Comparison of ENCODE assay signal across 8 cellular contexts in the genomic region with DNA sequence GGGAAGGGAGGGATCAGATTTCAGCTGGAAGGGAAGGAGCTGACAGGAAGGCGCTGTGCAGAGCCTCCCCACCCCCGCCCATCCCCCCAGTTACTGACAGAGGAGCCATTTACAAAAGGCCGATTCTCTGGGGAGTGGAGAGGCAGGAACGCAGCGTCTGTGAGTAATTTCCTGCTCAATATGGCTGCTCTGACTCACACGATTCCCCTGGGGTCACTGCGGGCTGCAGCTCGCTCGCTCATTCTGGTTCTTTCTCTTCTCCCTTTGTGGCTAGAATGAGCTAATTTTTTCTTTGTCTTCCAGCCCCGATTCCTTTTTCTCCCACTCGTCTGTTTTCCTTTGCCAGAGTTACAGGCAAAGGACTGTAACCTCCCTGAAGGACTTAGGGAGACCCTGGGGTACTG. TPM values are rescaled to one million over a fixed set of nuclear protein-coding genes. Genes with fewer than 3 reads are reported as not detected.
DNase-seq lines count a peak whose midpoint lies in the region; ATAC-seq and TF ChIP-seq lines count a peak whose summit lies in the region.

No MANE protein-coding gene starts in this region.

- peak; percentile 85 for DNase-seq in GM06990 (ENCODE audit: extremely low read depth, insufficient read length)
- DNase-seq in NCI-H1417 (lab: John Stamatoyannopoulos, UW), result peak; percentile 81 to 95 (median 90)
- peak; percentile 84 for DNase-seq in T-helper 2 cell treated with Interferon-gamma antibody and Interleukin-4, amounts not matched to agents 5 μg/mL and 100 μg/mL, for 36 hours (ENCODE audit: low spot score)
- peak; percentile 91 to 98 for DNase-seq in ascending aorta (ENCODE audit: low spot score in 2 of 2)
- DNase-seq in hepatic stellate cell (ENCODE audit: low spot score), result peak; percentile 96

- H3K4me3 ChIP-seq in GM06990 (replicated peaks; ENCODE audit: low read depth, low read length) (peak overlapping the region; percentile 52), ascending aorta (peak overlapping the region; percentile 52 to 56), rectal smooth muscle tissue (ENCODE audit: low read length) (peak overlapping the region; percentile 85)

- H3K9me3 ChIP-seq in ascending aorta, result no peaks in the 10 kb centered on the region

- H3K27me3 ChIP-seq in GM06990 (replicated peaks; ENCODE audit: control insufficient read depth, insufficient read depth, low read length), result no peaks in the 10 kb centered on the region
- no peaks in the 10 kb centered on the region for H3K27me3 ChIP-seq in ascending aorta
- H3K27me3 ChIP-seq in rectal smooth muscle tissue (ENCODE audit: control insufficient read depth, insufficient read depth, low read length), result no peaks in the 10 kb centered on the region

- ATAC-seq in HG02678 (IDR thresholded peaks at IDR 0.05; ENCODE audit: unreplicated experiment) (peak; percentile 63), GM21390 (IDR thresholded peaks at IDR 0.05; ENCODE audit: unreplicated experiment) (no peak)

- H3K36me3 ChIP-seq in GM06990 (ENCODE audit: control insufficient read depth, insufficient read depth, low read length), result peaks cover 22% of the 10 kb centered on the region
- H3K36me3 ChIP-seq in ascending aorta, result peaks cover 9 to 13% of the 10 kb centered on the region in 2 donors
- peaks cover 10% of the 10 kb centered on the region for H3K36me3 ChIP-seq in rectal smooth muscle tissue (ENCODE audit: control insufficient read depth, insufficient read depth, low read length)

- H3K27ac ChIP-seq in ascending aorta, result peak overlapping the region; percentile 98
- H3K27ac ChIP-seq in rectal smooth muscle tissue (ENCODE audit: low read depth, low read length), result peak overlapping the region; percentile 100

- H3K36me3 Mint-ChIP-seq in T-helper 2 cell treated with Interferon-gamma antibody and Interleukin-4, amounts not matched to agents 5 μg/mL and 100 μg/mL, for 36 hours (ENCODE audit: low read depth), result peaks cover 30% of the 10 kb centered on the region

- no peaks in the 10 kb centered on the region for H3K27me3 Mint-ChIP-seq in T-helper 2 cell treated with Interferon-gamma antibody and Interleukin-4, amounts not matched to agents 5 μg/mL and 100 μg/mL, for 36 hours (ENCODE audit: low read depth)

- peak overlapping the region; percentile 87 for H3K4me3 Mint-ChIP-seq in T-helper 2 cell treated with Interferon-gamma antibody and Interleukin-4, amounts not matched to agents 5 μg/mL and 100 μg/mL, for 36 hours

- H3K4me1 ChIP-seq in ascending aorta (peaks cover 49 to 71% of the 10 kb centered on the region in 2 donors), rectal smooth muscle tissue (ENCODE audit: control insufficient read depth, insufficient read depth, low read length) (peaks cover 56% of the 10 kb centered on the region)

- TF ChIP-seq CTCF in GM06990 (IDR thresholded peaks at IDR 0.05; ENCODE audit: insufficient read depth, low read length, poor library complexity, severe bottlenecking), result no peak
- TF ChIP-seq CTCF in ascending aorta (IDR thresholded peaks at IDR 0.05), result no peak

- peak overlapping the region; percentile 95 for H3K27ac Mint-ChIP-seq in T-helper 2 cell treated with Interferon-gamma antibody and Interleukin-4, amounts not matched to agents 5 μg/mL and 100 μg/mL, for 36 hours

- H3K9me3 Mint-ChIP-seq in T-helper 2 cell treated with Interferon-gamma antibody and Interleukin-4, amounts not matched to agents 5 μg/mL and 100 μg/mL, for 36 hours, result no peaks in the 10 kb centered on the region

- intact Hi-C loops in ascending aorta (cut with DNase I), result loop anchor here (1.0 to 2.0 kb wide), 6 partner anchors 29 to 470 kb away; a partner anchor contains a TSS

- peaks cover 40% of the 10 kb centered on the region for H3K4me1 Mint-ChIP-seq in T-helper 2 cell treated with Interferon-gamma antibody and Interleukin-4, amounts not matched to agents 5 μg/mL and 100 μg/mL, for 36 hours (ENCODE audit: low read depth)

- H3K9ac ChIP-seq in rectal smooth muscle tissue (ENCODE audit: low read length), result peak overlapping the region; percentile 79

RNA-seq across cellular contexts. Expression of a gene that starts 28.8 kb away (rescaled TPM):
- total RNA-seq in ascending aorta, result 61.6 TPM

RNA-seq across cellular contexts. Expression of a gene that starts 29.4 kb away (rescaled TPM):
- total RNA-seq in ascending aorta, result 110 TPM

RNA-seq across cellular contexts. Expression of a gene that starts 38.1 kb away (rescaled TPM):
- 86.1 TPM for total RNA-seq in ascending aorta

RNA-seq across cellular contexts. Expression of a gene that starts 59.1 kb away (rescaled TPM):
- total RNA-seq in ascending aorta, result 41.7 TPM
